Comparison of ENCODE assay signal across 9 cellular contexts in the genomic region with DNA sequence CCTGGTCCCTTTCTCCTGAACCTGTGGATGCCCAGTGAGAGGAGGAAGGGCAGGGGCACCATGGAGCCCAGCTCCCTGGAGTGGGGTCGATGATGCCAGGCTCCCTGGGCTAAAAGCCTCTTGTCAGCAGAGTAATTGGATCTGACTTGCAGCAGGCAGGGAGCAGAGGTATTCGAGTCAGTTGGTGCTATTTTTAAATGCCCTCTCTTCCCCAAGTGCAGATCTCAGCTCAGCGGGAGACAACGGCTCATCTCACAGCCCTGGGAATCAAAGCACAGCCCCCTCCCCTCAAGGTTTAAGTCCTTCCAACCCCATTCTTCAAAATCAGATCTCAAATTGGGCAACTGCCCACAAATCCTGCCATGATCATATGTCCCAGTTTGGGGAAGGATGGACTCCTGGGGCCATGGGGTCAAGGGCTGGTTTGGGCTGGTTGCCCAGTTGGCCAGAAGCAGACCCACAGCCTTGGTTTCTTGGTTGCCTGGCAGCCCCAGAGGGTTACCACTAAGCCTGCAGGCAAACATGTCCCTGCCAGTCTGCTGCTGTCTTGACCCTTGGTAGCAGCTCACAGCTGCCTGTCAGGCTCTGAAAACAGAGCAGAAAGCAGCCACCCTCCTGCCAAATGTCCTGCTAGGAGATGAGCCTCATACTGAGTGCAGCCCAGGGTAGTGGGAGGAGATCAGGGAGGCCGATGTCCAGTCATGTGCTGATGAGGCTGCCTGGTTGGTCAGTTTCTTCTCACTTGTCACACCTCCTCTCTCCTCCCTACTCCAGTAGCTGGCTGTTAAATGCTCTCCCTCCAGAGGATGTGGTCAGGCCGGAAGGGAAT.
A peak's percentile ranks its signal among the peaks of the same experiment; 100 is the strongest.
DNase-seq lines count a peak whose midpoint lies in the region; ATAC-seq and TF ChIP-seq lines count a peak whose summit lies in the region.
"Had no signal": no experiment of that assay in that cellular context is flagged by ENCODE, and none has a peak within 500 bp of the region (broad histone marks: within the 10 kb centered on the region; RNA-seq: fewer than 3 reads in every experiment).

No MANE protein-coding gene starts in this region.

- WGBS in heart right ventricle, 2 donors, result 27 to 33% methylated on average over 6 of the region's 6 CpGs

- no peaks in the 10 kb centered on the region for H3K27me3 ChIP-seq in MG63
- H3K27me3 ChIP-seq in Panc1 (ENCODE audit: control insufficient read depth, insufficient read depth, low read length), result no peaks in the 10 kb centered on the region
- no peaks in the 10 kb centered on the region for H3K27me3 ChIP-seq in heart right ventricle

- H3K4me1 ChIP-seq in Panc1 (ENCODE audit: control insufficient read depth, insufficient read depth, low read length) (peaks cover 2% of the 10 kb centered on the region), heart right ventricle (peaks cover 5 to 90% (median 55%) of the 10 kb centered on the region in 9 donors)

- POLR2A ChIA-PET in Panc1 (lab: Charles Lee), result interaction anchor here (0.6 kb wide), 1 partner anchor 674 kb away, joined by 3 read pairs; no protein-coding TSS in a partner anchor

- DNase-seq in MG63, result peak; percentile 95
- DNase-seq in Panc1 (ENCODE audit: low read depth, low spot score), result no peak
- DNase-seq in heart right ventricle, result peak; percentile 40 to 63
- DNase-seq in skeletal muscle cell (ENCODE audit: low read depth), result peak; percentile 60
- DNase-seq in glomerular visceral epithelial cell (ENCODE audit: extremely low spot score), result no peak
- DNase-seq in activated gamma-delta T cell (lab: John Stamatoyannopoulos, UW), result no peak
- DNase-seq in HT-29 (ENCODE audit: low spot score), result no peak
- no peak for DNase-seq in SHP77 treated with DMSO at 0.1 percent for 48 hours (lab: John Stamatoyannopoulos, UW)

- H3K9me3 ChIP-seq in MG63 (no peaks in the 10 kb centered on the region), Panc1 (ENCODE audit: control insufficient read depth, insufficient read depth, low read depth, low read length) (no peaks in the 10 kb centered on the region), heart right ventricle (no peaks in the 10 kb centered on the region)

- CTCF ChIA-PET in Panc1 (lab: Charles Lee), result no interaction called here

- H3K4me3 ChIP-seq in MG63 (no peak overlapping the region), Panc1 (ENCODE audit: low read depth in 2 of 2, low read length in 2 of 2) (no peak overlapping the region), heart right ventricle (peak overlapping the region in 1 of 10 donors; percentile 9), skeletal muscle cell (ENCODE audit: low read depth, low read length) (no peak overlapping the region)

- intact Hi-C loops in Panc1 (cut with micrococcal nuclease; ENCODE audit: unreplicated experiment) (no loop called here), heart right ventricle (cut with DNase I) (loop anchor here in 4 of 10 donors (5.0 to 10.0 kb wide), 5 partner anchors 73 to 237 kb away; a partner anchor contains a TSS)

- H3K36me3 ChIP-seq in MG63 (no peaks in the 10 kb centered on the region), Panc1 (ENCODE audit: control insufficient read depth, insufficient read depth, low read length) (no peaks in the 10 kb centered on the region), heart right ventricle (no peaks in the 10 kb centered on the region)

- TF ChIP-seq CTCF in Panc1 (IDR thresholded peaks at IDR 0.05), result no peak
- TF ChIP-seq CTCF in heart right ventricle (IDR thresholded peaks at IDR 0.05), result no peak

- H3K27ac ChIP-seq in Panc1 (ENCODE audit: low read length), result no peak overlapping the region
- peak overlapping the region; percentile 61 to 94 (median 86) for H3K27ac ChIP-seq in heart right ventricle

- no TSS peak for BruUV-seq in Panc1 (replicated peaks; lab: Mats Ljungman, UMichigan)

- ATAC-seq in Panc1 (peak; percentile 64), heart right ventricle (peak; percentile 68 to 88 (median 82))
- ATAC-seq: activated naive CD4-positive, alpha-beta T cell treated with anti-CD3 and anti-CD28 coated beads, Interleukin-2, amount 50 U/mL, for 72 hours had no signal

- in situ Hi-C loops in Panc1 (cut with HindIII; ENCODE audit: low pct_unique_long_range_greater_than_20kb, low sequenced_read_pairs), result no loop called here

Comparison
In these comparisons a context has a peak if more than half of its experiments do, and no peak if none do; other contexts are left out.
1. DNase-seq: peak in MG63 (single experiment), heart right ventricle (2 of 2) and skeletal muscle cell (single experiment); none in Panc1 (single experiment), glomerular visceral epithelial cell (single experiment), activated gamma-delta T cell (single experiment), HT-29 (single experiment) and SHP77 treated with DMSO at 0.1 percent for 48 hours (single experiment).